Comparison of ENCODE assay signal across 10 cellular contexts in genomic region chr11:57598831-57599155, GRCh38. TPM values are rescaled to one million over a fixed set of nuclear protein-coding genes. Genes with fewer than 3 reads are reported as not detected.
DNase-seq lines count a peak whose midpoint lies in the region; TF ChIP-seq lines count a peak whose summit lies in the region.
"Had no signal": no experiment of that assay in that cellular context is flagged by ENCODE, and none has a peak within 500 bp of the region (broad histone marks: within the 10 kb centered on the region; RNA-seq: fewer than 3 reads in every experiment).

No MANE protein-coding gene starts in this region.

- POLR2A ChIA-PET in GM10248 (lab: Yijun Ruan, JAX), result no interaction called here

- H3K36me3 ChIP-seq in Peyer's patch, result no peaks in the 10 kb centered on the region
- H3K36me3 ChIP-seq in esophagus squamous epithelium, result no peaks in the 10 kb centered on the region
- peaks cover 6% of the 10 kb centered on the region for H3K36me3 ChIP-seq in muscle layer of colon (ENCODE audit: insufficient read depth, low read length)
- no peaks in the 10 kb centered on the region for H3K36me3 ChIP-seq in thyroid gland

- 56 to 82% methylated on average over 5 of the region's 5 CpGs for WGBS in esophagus squamous epithelium, 2 donors
- 59 to 72% methylated on average over 5 of the region's 5 CpGs for WGBS in thyroid gland, 2 donors

- no peak for TF ChIP-seq CTCF in Peyer's patch (IDR thresholded peaks at IDR 0.05)
- no peak for TF ChIP-seq CTCF in esophagus squamous epithelium (IDR thresholded peaks at IDR 0.05)
- TF ChIP-seq CTCF in thyroid gland (IDR thresholded peaks at IDR 0.05), result no peak
- no peak for TF ChIP-seq CTCF in GM10248 (IDR thresholded peaks at IDR 0.05; ENCODE audit: control extremely low read depth, extremely low read depth, low read depth, missing control alignments)

- intact Hi-C loops in esophagus squamous epithelium (cut with DNase I), result no loop called here
- intact Hi-C loops in thyroid gland (cut with DNase I), result no loop called here

- DNase-seq in Peyer's patch (no peak), esophagus squamous epithelium (lab: John Stamatoyannopoulos, UW) (no peak), thyroid gland (no peak), NCI-H82 treated with DMSO at 0.1 percent for 48 hours (lab: John Stamatoyannopoulos, UW; ENCODE audit: unreplicated experiment) (no peak), COR-L47 (lab: John Stamatoyannopoulos, UW) (no peak), GM10248 (ENCODE audit: extremely low spot score) (no peak), NCI-H128 (lab: John Stamatoyannopoulos, UW; ENCODE audit: unreplicated experiment) (no peak)
- DNase-seq: activated naive CD8-positive, alpha-beta T cell treated with anti-CD3 and anti-CD28 coated beads, Interleukin-2, amount 10 ng/mL, durations not matched to agents 7 days and 5 days; stimulated activated CD4-positive, alpha-beta T cell treated with anti-CD3 and anti-CD28 coated beads, Interleukin-4, amount 100 ng/mL, for 24 hours had no signal

- H3K27ac ChIP-seq in Peyer's patch, result peak overlapping the region in 3 of 4 donors; percentile 81 to 90 (median 88)
- H3K27ac ChIP-seq in esophagus squamous epithelium, result peak overlapping the region; percentile 80 to 97 (median 92)
- peak overlapping the region; percentile 73 for H3K27ac ChIP-seq in muscle layer of colon (ENCODE audit: low read depth, low read length)
- peak overlapping the region in 2 of 3 donors; percentile 87 to 91 for H3K27ac ChIP-seq in thyroid gland

- CTCF ChIA-PET in GM10248 (lab: Yijun Ruan, JAX), result interaction anchor here (1.1 to 1.2 kb wide), 2 partner anchors 22 to 71 kb away, joined by 3 read pairs; no protein-coding TSS in a partner anchor

- H3K9ac ChIP-seq in muscle layer of colon (ENCODE audit: low read length), result peak overlapping the region; percentile 55

- H3K27me3 ChIP-seq in Peyer's patch (no peaks in the 10 kb centered on the region), esophagus squamous epithelium (no peaks in the 10 kb centered on the region), muscle layer of colon (ENCODE audit: control insufficient read depth in 1 of 2, insufficient read depth in 2 of 2, low read length in 2 of 2) (no peaks in the 10 kb centered on the region), thyroid gland (no peaks in the 10 kb centered on the region)

- H3K9me3 ChIP-seq in Peyer's patch (no peaks in the 10 kb centered on the region), esophagus squamous epithelium (no peaks in the 10 kb centered on the region), muscle layer of colon (ENCODE audit: low read length) (no peaks in the 10 kb centered on the region), thyroid gland (no peaks in the 10 kb centered on the region)

- H3K4me1 ChIP-seq in Peyer's patch, result no peaks in the 10 kb centered on the region
- peaks cover 6 to 35% (median 11%) of the 10 kb centered on the region in 3 donors for H3K4me1 ChIP-seq in esophagus squamous epithelium
- peaks cover 17% of the 10 kb centered on the region for H3K4me1 ChIP-seq in muscle layer of colon (ENCODE audit: insufficient read depth, low read length)
- peaks cover 11 to 24% of the 10 kb centered on the region in 2 donors for H3K4me1 ChIP-seq in thyroid gland

- TF ChIP-seq POLR2A in Peyer's patch (IDR thresholded peaks at IDR 0.05) (no peak), esophagus squamous epithelium (IDR thresholded peaks at IDR 0.05) (no peak), thyroid gland (IDR thresholded peaks at IDR 0.05) (no peak)

- H3K4me3 ChIP-seq in Peyer's patch, result peak overlapping the region in 2 of 4 donors; percentile 48 to 58
- H3K4me3 ChIP-seq in esophagus squamous epithelium, result peak overlapping the region; percentile 37 to 70 (median 62)
- H3K4me3 ChIP-seq in muscle layer of colon (ENCODE audit: low read depth in 1 of 2, low read length in 2 of 2), result peak overlapping the region; percentile 45 to 78
- peak overlapping the region in 1 of 3 donors; percentile 57 for H3K4me3 ChIP-seq in thyroid gland (replicated peaks in 1 of 3)

RNA-seq across cellular contexts. Expression of gene SERPING1, which starts 1.3 kb away (rescaled TPM):
- total RNA-seq in Peyer's patch (100 to 1,000 TPM in 2 of 4 donors, 10 to 100 TPM in 2; 29.9 to 158 (median 93.1) TPM), esophagus squamous epithelium (100 to 1,000 TPM in 2 of 4 donors, 10 to 100 TPM in 1, 1 to 10 TPM in 1; 9.6 to 376 (median 78.4) TPM), thyroid gland (100 to 1,000 TPM; 107 to 343 (median 196) TPM)

RNA-seq across cellular contexts. Expression of gene UBE2L6, which starts 31.3 kb away (rescaled TPM):
- 10 to 100 TPM; 15.6 to 66.0 (median 25.1) TPM for total RNA-seq in Peyer's patch
- total RNA-seq in esophagus squamous epithelium, result 10 to 100 TPM; 11.0 to 46.4 (median 22.0) TPM
- 10 to 100 TPM; 30.8 to 41.7 (median 38.8) TPM for total RNA-seq in thyroid gland

RNA-seq across cellular contexts. Expression of gene YPEL4, which starts 50.9 kb away (rescaled TPM):
- total RNA-seq in Peyer's patch (1 to 10 TPM in 1 of 4 donors, under 1 TPM in 3; 0.35 to 2.5 (median 0.71) TPM), esophagus squamous epithelium (under 1 TPM in 2 of 4 donors, not detected in 2; 0.56 to 0.95 TPM), thyroid gland (1 to 10 TPM in 2 of 4 donors, not detected in 2; 1.1 to 1.7 TPM)

RNA-seq across cellular contexts. Expression of gene CLP1, which starts 58.8 kb away (rescaled TPM):
- 10 to 100 TPM in 3 of 4 donors, 1 to 10 TPM in 1; 9.1 to 16.1 (median 12.8) TPM for total RNA-seq in Peyer's patch
- total RNA-seq in esophagus squamous epithelium, result 10 to 100 TPM in 3 of 4 donors, 1 to 10 TPM in 1; 9.5 to 26.6 (median 14.7) TPM
- total RNA-seq in thyroid gland, result 10 to 100 TPM; 10.7 to 15.9 (median 14.1) TPM
